In genomic region chr7:134537273-134537781, GRCh38 we compare ENCODE assay signal across 2 cellular contexts. TPM values are rescaled to one million over a fixed set of nuclear protein-coding genes. Genes with fewer than 3 reads are reported as not detected.
"Had no signal": no experiment of that assay in that cellular context is flagged by ENCODE, and none has a peak within 500 bp of the region (broad histone marks: within the 10 kb centered on the region; RNA-seq: fewer than 3 reads in every experiment).

No MANE protein-coding gene starts in this region.

RNA-seq across cellular contexts. Expression of gene AKR1B10, which starts 10.0 kb away (rescaled TPM):
- total RNA-seq: G401, GM12878 had no signal
- polyA plus RNA-seq: GM12878 had no signal

RNA-seq across cellular contexts. Expression of gene AKR1B15, which starts 11.6 kb away (rescaled TPM):
- total RNA-seq: G401, GM12878 had no signal
